In the genomic region with DNA sequence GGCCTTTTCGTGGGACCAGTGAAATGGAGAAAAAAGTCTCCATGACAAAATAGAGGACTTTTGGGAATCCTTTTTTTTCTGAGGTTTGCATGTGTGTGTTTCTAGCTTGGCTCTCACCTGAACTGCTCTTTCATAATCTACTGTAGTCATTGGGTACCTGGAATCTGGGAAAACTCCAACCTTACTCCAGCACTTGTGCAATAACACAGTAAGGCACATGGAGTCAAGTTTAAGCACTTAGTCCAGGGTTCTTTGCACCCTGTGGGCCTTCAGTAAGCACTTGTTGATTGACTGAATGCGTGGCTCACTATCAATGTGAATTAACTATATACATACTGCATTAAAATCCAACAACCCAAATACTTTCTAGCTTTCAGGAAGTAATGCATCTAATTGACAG, we compare ENCODE assay signal across 25 cellular contexts.
DNase-seq lines count a peak whose midpoint lies in the region; ATAC-seq and TF ChIP-seq lines count a peak whose summit lies in the region.
"Had no signal": no experiment of that assay in that cellular context is flagged by ENCODE, and none has a peak within 500 bp of the region (broad histone marks: within the 10 kb centered on the region; RNA-seq: fewer than 3 reads in every experiment).

No MANE protein-coding gene starts in this region.

- DNase-seq in cerebellar cortex (ENCODE audit: low spot score): peak; percentile 29
- no peak for DNase-seq in lower lobe of right lung
- DNase-seq in tibial artery: no peak
- DNase-seq in neuronal stem cell (ENCODE audit: low spot score): no peak
- DNase-seq in activated naive CD4-positive, alpha-beta T cell treated with Interleukin-2 at 50 U/mL for 16 hours: no peak
- DNase-seq in NCI-H1417 treated with DMSO at 0.1 percent for 48 hours (lab: John Stamatoyannopoulos, UW): no peak
- DNase-seq: activated CD4-positive, alpha-beta T cell treated with anti-CD3 and anti-CD28 coated beads, Interleukin-2, amount 50 U/mL, for 48 hours; activated CD4-positive, CD25-positive, alpha-beta regulatory T cell treated with anti-CD3 and anti-CD28 coated beads, Interleukin-2, amount 50 U/mL, for 72 hours; activated naive CD8-positive, alpha-beta T cell treated with anti-CD3 and anti-CD28 coated beads, Interleukin-2, amount 50 U/mL, for 24 hours; activated T-cell treated with anti-CD3 and anti-CD28 coated beads, Interleukin-2, amount 50 U/mL, for 48 hours; DMS153; KG1; mesenchymal stem cell; MM.1S; NCI-H1105 treated with DMSO at 0.1 percent for 48 hours; NCI-H526; SIG-M5; stimulated activated CD4-positive, alpha-beta T cell treated with anti-CD3 and anti-CD28 coated beads, Interleukin-15, amount 100 ng/mL, for 24 hours had no signal

- H3F3A ChIP-seq in Loucy (ENCODE audit: low read depth): no peaks in the 10 kb centered on the region

- no CpG with 5 or more reads among the region's 2 CpGs for WGBS in neuronal stem cell (ENCODE audit: extremely low coverage in 2 of 2, insufficient read length in 2 of 2, insufficient replicate concordance in 1 of 2), 2 donors

- H3K79me2 ChIP-seq in Loucy (ENCODE audit: insufficient read depth, low read length): no peaks in the 10 kb centered on the region

- no peak overlapping the region for H2BK15ac ChIP-seq in neuronal stem cell (ENCODE audit: low read length)

- no peak overlapping the region for H3K18ac ChIP-seq in neuronal stem cell (ENCODE audit: low read length)

- peak overlapping the region; percentile 8 for H3K27ac ChIP-seq in lower lobe of right lung
- peak overlapping the region; percentile 41 to 57 for H3K27ac ChIP-seq in tibial artery
- H3K27ac ChIP-seq in neuronal stem cell (replicated peaks; ENCODE audit: low read length): no peak overlapping the region
- H3K27ac ChIP-seq: BLaER1, suprapubic skin, vagina had no signal

- H2BK5ac ChIP-seq in neuronal stem cell (ENCODE audit: low read length): no peak overlapping the region

- H3K9me3 ChIP-seq in Loucy (ENCODE audit: insufficient read depth, low read depth, low read length) (no peaks in the 10 kb centered on the region), lower lobe of right lung (no peaks in the 10 kb centered on the region), tibial artery (no peaks in the 10 kb centered on the region), neuronal stem cell (replicated peaks in 1 of 2; ENCODE audit: control insufficient read depth in 2 of 2, insufficient read depth in 1 of 2, low read depth in 1 of 2, low read length in 2 of 2) (no peaks in the 10 kb centered on the region)
- H3K9me3 ChIP-seq: BLaER1, prostate gland, suprapubic skin, vagina had no signal

- H3K36me3 ChIP-seq in Loucy (ENCODE audit: insufficient read depth, low read length) (no peaks in the 10 kb centered on the region; the same call in 1 of the 2 replicates), lower lobe of right lung (no peaks in the 10 kb centered on the region), tibial artery (no peaks in the 10 kb centered on the region), neuronal stem cell (replicated peaks in 1 of 2; ENCODE audit: control insufficient read depth in 2 of 2, insufficient read depth in 2 of 2, low read length in 2 of 2) (no peaks in the 10 kb centered on the region)
- H3K36me3 ChIP-seq: BLaER1, prostate gland, suprapubic skin, vagina had no signal

- H3K9ac ChIP-seq in Loucy (ENCODE audit: low read depth, low read length, poor library complexity, severe bottlenecking) (no peak overlapping the region), neuronal stem cell (ENCODE audit: low read depth, low read length, poor library complexity) (no peak overlapping the region)
- H3K9ac ChIP-seq: BLaER1 had no signal

- H3K4me3 ChIP-seq in Loucy (ENCODE audit: low read length, poor library complexity, severe bottlenecking) (no peak overlapping the region), lower lobe of right lung (no peak overlapping the region), tibial artery (no peak overlapping the region), neuronal stem cell (ENCODE audit: low read length in 2 of 2) (no peak overlapping the region)
- H3K4me3 ChIP-seq: BLaER1, prostate gland, suprapubic skin, vagina had no signal

- H3K4me2 ChIP-seq in Loucy (ENCODE audit: low read depth, low read length, poor library complexity, severe bottlenecking) (peak overlapping the region; percentile 18), neuronal stem cell (ENCODE audit: insufficient read depth, low read length, poor library complexity, severe bottlenecking) (no peak overlapping the region)
- H3K4me2 ChIP-seq: BLaER1 had no signal

- no peak overlapping the region for H3K23ac ChIP-seq in neuronal stem cell (ENCODE audit: low read depth, low read length, poor library complexity)

- H3K79me1 ChIP-seq in neuronal stem cell (ENCODE audit: low read depth, low read length): no peaks in the 10 kb centered on the region

- no peak for TF ChIP-seq CTCF in Loucy (conservative IDR thresholded peaks at IDR 0.05; ENCODE audit: low read length)
- no peak for TF ChIP-seq CTCF in lower lobe of right lung (IDR thresholded peaks at IDR 0.05)
- no peak for TF ChIP-seq CTCF in tibial artery (IDR thresholded peaks at IDR 0.05)

- no peaks in the 10 kb centered on the region for H4K20me1 ChIP-seq in Loucy (ENCODE audit: insufficient read depth, low read length, poor library complexity, severe bottlenecking)
- H4K20me1 ChIP-seq: BLaER1 had no signal

- no peak overlapping the region for H2BK120ac ChIP-seq in neuronal stem cell (ENCODE audit: low read depth, low read length)

- no peaks in the 10 kb centered on the region for H3K27me3 ChIP-seq in Loucy (ENCODE audit: insufficient read depth, low read length, poor library complexity, severe bottlenecking)
- H3K27me3 ChIP-seq in lower lobe of right lung (ENCODE audit: low read depth): no peaks in the 10 kb centered on the region
- no peaks in the 10 kb centered on the region for H3K27me3 ChIP-seq in tibial artery
- H3K27me3 ChIP-seq in neuronal stem cell (ENCODE audit: control insufficient read depth in 3 of 3, insufficient read depth in 3 of 3, low read depth in 1 of 3, low read length in 3 of 3): no peaks in the 10 kb centered on the region
- H3K27me3 ChIP-seq: BLaER1, suprapubic skin, vagina had no signal

- no peak overlapping the region for H2AK5ac ChIP-seq in neuronal stem cell (ENCODE audit: low read depth, low read length)

- intact Hi-C loops in lower lobe of right lung (cut with DNase I): no loop called here
- intact Hi-C loops in tibial artery (cut with DNase I; ENCODE audit: low total_unique reads): no loop called here

- no peak overlapping the region for H2BK12ac ChIP-seq in neuronal stem cell (ENCODE audit: low read length)

- ATAC-seq in lower lobe of right lung: peak; percentile 49 to 80
- ATAC-seq: activated naive CD8-positive, alpha-beta T cell treated with anti-CD3 and anti-CD28 coated beads, Interleukin-2, amount 50 U/mL, for 24 hours; Panc1; stimulated activated effector memory CD8-positive, alpha-beta T cell treated with anti-CD3 and anti-CD28 coated beads, Interleukin-12 subunit alpha, Interleukin-12 subunit beta, amount 100 ng/mL, for 72 hours had no signal

- no peak overlapping the region for H2AFZ ChIP-seq in Loucy (ENCODE audit: low read length)
- H2AFZ ChIP-seq in neuronal stem cell (ENCODE audit: low read length): no peak overlapping the region

- no peaks in the 10 kb centered on the region for H3K9me2 ChIP-seq in Loucy (replicated peaks; ENCODE audit: low read depth, low read length)

- no peak overlapping the region for H3K4ac ChIP-seq in neuronal stem cell (ENCODE audit: low read length)

- H3K14ac ChIP-seq in neuronal stem cell (ENCODE audit: low read length): no peak overlapping the region

- H4K8ac ChIP-seq in neuronal stem cell (ENCODE audit: low read depth, low read length): no peak overlapping the region

- no peak overlapping the region for H4K91ac ChIP-seq in neuronal stem cell (ENCODE audit: low read depth, low read length, poor library complexity)

- H3K4me1 ChIP-seq in Loucy (ENCODE audit: insufficient read depth, low read length, poor library complexity, severe bottlenecking) (peaks cover 32% of the 10 kb centered on the region), lower lobe of right lung (peaks cover 14% of the 10 kb centered on the region), tibial artery (peaks cover 0 to 34% (median 16%) of the 10 kb centered on the region in 4 donors), neuronal stem cell (ENCODE audit: control insufficient read depth in 2 of 2, insufficient read depth in 1 of 2, low read depth in 1 of 2, low read length in 2 of 2) (no peaks in the 10 kb centered on the region)
- H3K4me1 ChIP-seq: BLaER1, vagina had no signal
